ENCODE assay signal across 1 cellular context in the genomic region with DNA sequence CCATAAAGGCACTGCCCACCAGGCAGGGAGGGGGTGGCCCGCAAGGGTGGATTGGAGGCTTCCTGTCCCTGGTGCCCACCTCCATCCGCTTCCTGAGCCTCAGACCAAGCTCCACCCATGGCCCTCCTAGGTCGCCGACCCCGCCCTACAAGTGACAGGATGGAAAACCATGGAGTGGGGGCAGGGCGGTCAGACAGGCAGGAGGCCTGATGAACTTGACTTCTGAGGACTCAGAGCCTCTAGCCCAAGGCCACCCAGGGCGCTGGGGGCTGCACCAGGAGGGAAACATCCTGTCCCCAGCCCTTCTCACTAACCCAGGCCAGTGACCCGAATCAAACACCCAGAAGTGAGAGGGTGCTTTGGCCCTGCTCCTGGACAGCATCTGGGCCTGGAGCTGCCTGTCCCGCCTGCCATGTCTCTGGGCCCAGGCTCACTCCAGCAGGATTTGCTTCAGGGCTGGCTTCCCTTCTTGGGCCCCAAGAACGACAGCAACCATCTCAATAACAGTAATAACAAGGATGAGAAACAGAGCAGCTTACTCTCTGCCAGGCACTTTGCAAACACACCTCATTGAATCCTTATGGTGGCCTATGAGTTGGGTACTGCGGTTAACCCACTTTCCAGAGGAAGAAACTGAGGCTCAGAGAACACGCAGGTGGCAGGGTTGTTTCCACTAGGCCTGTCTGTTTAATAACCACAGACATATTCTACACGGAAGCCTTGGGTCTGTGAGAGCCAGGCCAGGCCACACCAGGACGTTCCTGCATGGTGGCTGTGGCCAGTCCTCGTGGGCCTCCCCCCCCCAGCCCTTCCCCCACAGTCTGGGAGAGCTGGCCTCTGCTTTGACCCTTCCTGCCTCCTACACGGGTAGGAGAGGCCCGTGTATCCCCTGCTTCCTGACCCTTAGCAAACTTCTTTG.
TF ChIP-seq lines count a peak whose summit lies in the region.

No MANE protein-coding gene starts in this region.

TF ChIP-seq in GM12878, 131 proteins besides CTCF, POLR2A, EP300 and RAD21:
- TF ChIP-seq EGR1 (IDR thresholded peaks at IDR 0.05; ENCODE audit: borderline replicate concordance in 1 of 2, low read depth in 2 of 2, low read length in 2 of 2) (no peak), CEBPB (IDR thresholded peaks at IDR 0.05; ENCODE audit: borderline replicate concordance in 1 of 2, low read depth in 2 of 2, low read length in 2 of 2) (no peak), STAT3 (IDR thresholded peaks at IDR 0.05; ENCODE audit: low read depth, low read length) (no peak), POLR2AphosphoS5 (IDR thresholded peaks at IDR 0.05; ENCODE audit: low read length) (no peak), NBN (IDR thresholded peaks at IDR 0.05) (peak; percentile 24; the same call in 1 of the 2 replicates), RUNX3 (IDR thresholded peaks at IDR 0.05; ENCODE audit: low read length) (peak; percentile 20), IKZF1 (conservative IDR thresholded peaks at IDR 0.05) (peak; percentile 55; the same call in 1 of the 2 replicates), KLF5 (IDR thresholded peaks at IDR 0.05; ENCODE audit: partially characterized antibody) (peak; percentile 29), NR2F1 (conservative IDR thresholded peaks at IDR 0.05) (peak; percentile 67; the same call in 1 of the 2 replicates), POLR2AphosphoS2 (IDR thresholded peaks at IDR 0.05; ENCODE audit: low read depth, low read length) (0 out of 2 replicates have a peak, but pooled peaks have one; percentile 22), MXI1 (IDR thresholded peaks at IDR 0.05; ENCODE audit: low read depth, low read length) (0 out of 2 replicates have a peak, but pooled peaks have one; percentile 33), IKZF2 (IDR thresholded peaks at IDR 0.05) (0 out of 4 replicates have a peak, but pooled peaks of 1 of the 2 experiments have one; percentile 11), EZH2 (IDR thresholded peaks at IDR 0.05; ENCODE audit: borderline replicate concordance, control insufficient read depth, low read depth, low read length) (no peak), BACH1 (IDR thresholded peaks at IDR 0.05; ENCODE audit: borderline replicate concordance) (no peak), ZBED1 (IDR thresholded peaks at IDR 0.05; ENCODE audit: borderline replicate concordance) (no peak), NR2C1 (IDR thresholded peaks at IDR 0.05) (no peak; the same call in 1 of the 2 replicates), RELA (IDR thresholded peaks at IDR 0.05; ENCODE audit: borderline replicate concordance, partially characterized antibody) (peak; percentile 15), MYC (IDR thresholded peaks at IDR 0.05; ENCODE audit: insufficient read depth, insufficient read length, insufficient replicate concordance, low read length, severe bottlenecking) (no peak), SP1 (IDR thresholded peaks at IDR 0.05; ENCODE audit: low read depth, low read length) (peak; percentile 40), PAX5 (IDR thresholded peaks at IDR 0.05; ENCODE audit: borderline replicate concordance, low read depth, low read length) (0 out of 2 replicates have a peak, but pooled peaks have one; percentile 10), CHD2 (IDR thresholded peaks at IDR 0.05; ENCODE audit: borderline replicate concordance, low read depth, low read length) (peak; percentile 67; the same call in 1 of the 2 replicates), GATAD2B (conservative IDR thresholded peaks at IDR 0.05; ENCODE audit: low read depth) (0 out of 2 replicates have a peak, but pooled peaks have one; percentile 22), SMAD1 (IDR thresholded peaks at IDR 0.05; ENCODE audit: low read depth, partially characterized antibody) (no peak), BRCA1 (IDR thresholded peaks at IDR 0.05; ENCODE audit: low read depth, low read length) (no peak), LARP7 (IDR thresholded peaks at IDR 0.05) (peak; percentile 55; the same call in 1 of the 2 replicates), ATF7 (IDR thresholded peaks at IDR 0.05; ENCODE audit: low read depth) (peak; percentile 70), DPF2 (IDR thresholded peaks at IDR 0.05) (0 out of 2 replicates have a peak, but pooled peaks have one; percentile 43), GABPA (IDR thresholded peaks at IDR 0.05; ENCODE audit: low read depth) (no peak)
- TF ChIP-seq, protein P1, sequence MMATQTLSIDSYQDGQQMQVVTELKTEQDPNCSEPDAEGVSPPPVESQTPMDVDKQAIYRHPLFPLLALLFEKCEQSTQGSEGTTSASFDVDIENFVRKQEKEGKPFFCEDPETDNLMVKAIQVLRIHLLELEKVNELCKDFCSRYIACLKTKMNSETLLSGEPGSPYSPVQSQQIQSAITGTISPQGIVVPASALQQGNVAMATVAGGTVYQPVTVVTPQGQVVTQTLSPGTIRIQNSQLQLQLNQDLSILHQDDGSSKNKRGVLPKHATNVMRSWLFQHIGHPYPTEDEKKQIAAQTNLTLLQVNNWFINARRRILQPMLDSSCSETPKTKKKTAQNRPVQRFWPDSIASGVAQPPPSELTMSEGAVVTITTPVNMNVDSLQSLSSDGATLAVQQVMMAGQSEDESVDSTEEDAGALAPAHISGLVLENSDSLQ (IDR thresholded peaks at IDR 0.05) = no peak
- TF ChIP-seq, protein P2, sequence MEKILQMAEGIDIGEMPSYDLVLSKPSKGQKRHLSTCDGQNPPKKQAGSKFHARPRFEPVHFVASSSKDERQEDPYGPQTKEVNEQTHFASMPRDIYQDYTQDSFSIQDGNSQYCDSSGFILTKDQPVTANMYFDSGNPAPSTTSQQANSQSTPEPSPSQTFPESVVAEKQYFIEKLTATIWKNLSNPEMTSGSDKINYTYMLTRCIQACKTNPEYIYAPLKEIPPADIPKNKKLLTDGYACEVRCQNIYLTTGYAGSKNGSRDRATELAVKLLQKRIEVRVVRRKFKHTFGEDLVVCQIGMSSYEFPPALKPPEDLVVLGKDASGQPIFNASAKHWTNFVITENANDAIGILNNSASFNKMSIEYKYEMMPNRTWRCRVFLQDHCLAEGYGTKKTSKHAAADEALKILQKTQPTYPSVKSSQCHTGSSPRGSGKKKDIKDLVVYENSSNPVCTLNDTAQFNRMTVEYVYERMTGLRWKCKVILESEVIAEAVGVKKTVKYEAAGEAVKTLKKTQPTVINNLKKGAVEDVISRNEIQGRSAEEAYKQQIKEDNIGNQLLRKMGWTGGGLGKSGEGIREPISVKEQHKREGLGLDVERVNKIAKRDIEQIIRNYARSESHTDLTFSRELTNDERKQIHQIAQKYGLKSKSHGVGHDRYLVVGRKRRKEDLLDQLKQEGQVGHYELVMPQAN (conservative IDR thresholded peaks at IDR 0.05) = no peak
- TF ChIP-seq, protein P3, sequence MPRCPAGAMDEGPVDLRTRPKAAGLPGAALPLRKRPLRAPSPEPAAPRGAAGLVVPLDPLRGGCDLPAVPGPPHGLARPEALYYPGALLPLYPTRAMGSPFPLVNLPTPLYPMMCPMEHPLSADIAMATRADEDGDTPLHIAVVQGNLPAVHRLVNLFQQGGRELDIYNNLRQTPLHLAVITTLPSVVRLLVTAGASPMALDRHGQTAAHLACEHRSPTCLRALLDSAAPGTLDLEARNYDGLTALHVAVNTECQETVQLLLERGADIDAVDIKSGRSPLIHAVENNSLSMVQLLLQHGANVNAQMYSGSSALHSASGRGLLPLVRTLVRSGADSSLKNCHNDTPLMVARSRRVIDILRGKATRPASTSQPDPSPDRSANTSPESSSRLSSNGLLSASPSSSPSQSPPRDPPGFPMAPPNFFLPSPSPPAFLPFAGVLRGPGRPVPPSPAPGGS (IDR thresholded peaks at IDR 0.05; ENCODE audit: borderline replicate concordance, insufficient read depth, low read depth, low read length, poor library complexity, severe bottlenecking) = peak; percentile 29
- TF ChIP-seq, protein P4, sequence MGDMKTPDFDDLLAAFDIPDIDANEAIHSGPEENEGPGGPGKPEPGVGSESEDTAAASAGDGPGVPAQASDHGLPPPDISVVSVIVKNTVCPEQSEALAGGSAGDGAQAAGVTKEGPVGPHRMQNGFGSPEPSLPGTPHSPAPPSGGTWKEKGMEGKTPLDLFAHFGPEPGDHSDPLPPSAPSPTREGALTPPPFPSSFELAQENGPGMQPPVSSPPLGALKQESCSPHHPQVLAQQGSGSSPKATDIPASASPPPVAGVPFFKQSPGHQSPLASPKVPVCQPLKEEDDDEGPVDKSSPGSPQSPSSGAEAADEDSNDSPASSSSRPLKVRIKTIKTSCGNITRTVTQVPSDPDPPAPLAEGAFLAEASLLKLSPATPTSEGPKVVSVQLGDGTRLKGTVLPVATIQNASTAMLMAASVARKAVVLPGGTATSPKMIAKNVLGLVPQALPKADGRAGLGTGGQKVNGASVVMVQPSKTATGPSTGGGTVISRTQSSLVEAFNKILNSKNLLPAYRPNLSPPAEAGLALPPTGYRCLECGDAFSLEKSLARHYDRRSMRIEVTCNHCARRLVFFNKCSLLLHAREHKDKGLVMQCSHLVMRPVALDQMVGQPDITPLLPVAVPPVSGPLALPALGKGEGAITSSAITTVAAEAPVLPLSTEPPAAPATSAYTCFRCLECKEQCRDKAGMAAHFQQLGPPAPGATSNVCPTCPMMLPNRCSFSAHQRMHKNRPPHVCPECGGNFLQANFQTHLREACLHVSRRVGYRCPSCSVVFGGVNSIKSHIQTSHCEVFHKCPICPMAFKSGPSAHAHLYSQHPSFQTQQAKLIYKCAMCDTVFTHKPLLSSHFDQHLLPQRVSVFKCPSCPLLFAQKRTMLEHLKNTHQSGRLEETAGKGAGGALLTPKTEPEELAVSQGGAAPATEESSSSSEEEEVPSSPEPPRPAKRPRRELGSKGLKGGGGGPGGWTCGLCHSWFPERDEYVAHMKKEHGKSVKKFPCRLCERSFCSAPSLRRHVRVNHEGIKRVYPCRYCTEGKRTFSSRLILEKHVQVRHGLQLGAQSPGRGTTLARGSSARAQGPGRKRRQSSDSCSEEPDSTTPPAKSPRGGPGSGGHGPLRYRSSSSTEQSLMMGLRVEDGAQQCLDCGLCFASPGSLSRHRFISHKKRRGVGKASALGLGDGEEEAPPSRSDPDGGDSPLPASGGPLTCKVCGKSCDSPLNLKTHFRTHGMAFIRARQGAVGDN (IDR thresholded peaks at IDR 0.05) = peak; percentile 45
- TF ChIP-seq, protein P5, sequence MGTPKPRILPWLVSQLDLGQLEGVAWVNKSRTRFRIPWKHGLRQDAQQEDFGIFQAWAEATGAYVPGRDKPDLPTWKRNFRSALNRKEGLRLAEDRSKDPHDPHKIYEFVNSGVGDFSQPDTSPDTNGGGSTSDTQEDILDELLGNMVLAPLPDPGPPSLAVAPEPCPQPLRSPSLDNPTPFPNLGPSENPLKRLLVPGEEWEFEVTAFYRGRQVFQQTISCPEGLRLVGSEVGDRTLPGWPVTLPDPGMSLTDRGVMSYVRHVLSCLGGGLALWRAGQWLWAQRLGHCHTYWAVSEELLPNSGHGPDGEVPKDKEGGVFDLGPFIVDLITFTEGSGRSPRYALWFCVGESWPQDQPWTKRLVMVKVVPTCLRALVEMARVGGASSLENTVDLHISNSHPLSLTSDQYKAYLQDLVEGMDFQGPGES (IDR thresholded peaks at IDR 0.05) = no peak
- TF ChIP-seq, protein P6, sequence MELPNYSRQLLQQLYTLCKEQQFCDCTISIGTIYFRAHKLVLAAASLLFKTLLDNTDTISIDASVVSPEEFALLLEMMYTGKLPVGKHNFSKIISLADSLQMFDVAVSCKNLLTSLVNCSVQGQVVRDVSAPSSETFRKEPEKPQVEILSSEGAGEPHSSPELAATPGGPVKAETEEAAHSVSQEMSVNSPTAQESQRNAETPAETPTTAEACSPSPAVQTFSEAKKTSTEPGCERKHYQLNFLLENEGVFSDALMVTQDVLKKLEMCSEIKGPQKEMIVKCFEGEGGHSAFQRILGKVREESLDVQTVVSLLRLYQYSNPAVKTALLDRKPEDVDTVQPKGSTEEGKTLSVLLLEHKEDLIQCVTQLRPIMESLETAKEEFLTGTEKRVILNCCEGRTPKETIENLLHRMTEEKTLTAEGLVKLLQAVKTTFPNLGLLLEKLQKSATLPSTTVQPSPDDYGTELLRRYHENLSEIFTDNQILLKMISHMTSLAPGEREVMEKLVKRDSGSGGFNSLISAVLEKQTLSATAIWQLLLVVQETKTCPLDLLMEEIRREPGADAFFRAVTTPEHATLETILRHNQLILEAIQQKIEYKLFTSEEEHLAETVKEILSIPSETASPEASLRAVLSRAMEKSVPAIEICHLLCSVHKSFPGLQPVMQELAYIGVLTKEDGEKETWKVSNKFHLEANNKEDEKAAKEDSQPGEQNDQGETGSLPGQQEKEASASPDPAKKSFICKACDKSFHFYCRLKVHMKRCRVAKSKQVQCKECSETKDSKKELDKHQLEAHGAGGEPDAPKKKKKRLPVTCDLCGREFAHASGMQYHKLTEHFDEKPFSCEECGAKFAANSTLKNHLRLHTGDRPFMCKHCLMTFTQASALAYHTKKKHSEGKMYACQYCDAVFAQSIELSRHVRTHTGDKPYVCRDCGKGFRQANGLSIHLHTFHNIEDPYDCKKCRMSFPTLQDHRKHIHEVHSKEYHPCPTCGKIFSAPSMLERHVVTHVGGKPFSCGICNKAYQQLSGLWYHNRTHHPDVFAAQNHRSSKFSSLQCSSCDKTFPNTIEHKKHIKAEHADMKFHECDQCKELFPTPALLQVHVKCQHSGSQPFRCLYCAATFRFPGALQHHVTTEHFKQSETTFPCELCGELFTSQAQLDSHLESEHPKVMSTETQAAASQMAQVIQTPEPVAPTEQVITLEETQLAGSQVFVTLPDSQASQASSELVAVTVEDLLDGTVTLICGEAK (IDR thresholded peaks at IDR 0.05; ENCODE audit: borderline replicate concordance) = no peak
- TF ChIP-seq, protein P7, sequence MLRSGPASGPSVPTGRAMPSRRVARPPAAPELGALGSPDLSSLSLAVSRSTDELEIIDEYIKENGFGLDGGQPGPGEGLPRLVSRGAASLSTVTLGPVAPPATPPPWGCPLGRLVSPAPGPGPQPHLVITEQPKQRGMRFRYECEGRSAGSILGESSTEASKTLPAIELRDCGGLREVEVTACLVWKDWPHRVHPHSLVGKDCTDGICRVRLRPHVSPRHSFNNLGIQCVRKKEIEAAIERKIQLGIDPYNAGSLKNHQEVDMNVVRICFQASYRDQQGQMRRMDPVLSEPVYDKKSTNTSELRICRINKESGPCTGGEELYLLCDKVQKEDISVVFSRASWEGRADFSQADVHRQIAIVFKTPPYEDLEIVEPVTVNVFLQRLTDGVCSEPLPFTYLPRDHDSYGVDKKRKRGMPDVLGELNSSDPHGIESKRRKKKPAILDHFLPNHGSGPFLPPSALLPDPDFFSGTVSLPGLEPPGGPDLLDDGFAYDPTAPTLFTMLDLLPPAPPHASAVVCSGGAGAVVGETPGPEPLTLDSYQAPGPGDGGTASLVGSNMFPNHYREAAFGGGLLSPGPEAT (IDR thresholded peaks at IDR 0.05; ENCODE audit: low read depth) = 0 out of 2 replicates have a peak, but pooled peaks have one; percentile 18
